In genomic region chr3:188947983-188948657, GRCh38 we compare ENCODE assay signal across 8 cellular contexts.
DNase-seq lines count a peak whose midpoint lies in the region; ATAC-seq and TF ChIP-seq lines count a peak whose summit lies in the region.

No MANE protein-coding gene starts in this region.

- CTCF ChIA-PET in activated B cell treated with CpG ODN at 0.5 μM for 24 hours (lab: Charles Lee), result interaction anchor here (1.4 kb wide), 1 partner anchor 1210 kb away, joined by 3 read pairs; no protein-coding TSS in a partner anchor

- peak overlapping the region; percentile 74 for H3K4me2 ChIP-seq in parathyroid adenoma (ENCODE audit: low read length)

- POLR2A ChIA-PET in activated B cell treated with CpG ODN at 0.5 μM for 24 hours (lab: Charles Lee), result interaction anchor here (0.6 to 2.0 kb wide), 6 partner anchors 194 to 1204 kb away, joined by 3 to 9 read pairs (median 5); partner anchors contain the start of gene BCL6

- peaks cover 13% of the 10 kb centered on the region for H3K27me3 Mint-ChIP-seq in activated B cell treated with CpG ODN at 0.5 μM for 24 hours
- peaks cover 5% of the 10 kb centered on the region for H3K27me3 Mint-ChIP-seq in activated T-cell treated with anti-CD3 and anti-CD28 coated beads, Interleukin-2, amount 50 U/mL, for 4 hours (ENCODE audit: low read depth)

- no peaks in the 10 kb centered on the region for H3K9me3 Mint-ChIP-seq in activated B cell treated with CpG ODN at 0.5 μM for 24 hours
- no peaks in the 10 kb centered on the region for H3K9me3 Mint-ChIP-seq in activated T-cell treated with anti-CD3 and anti-CD28 coated beads, Interleukin-2, amount 50 U/mL, for 4 hours

- H3K36me3 Mint-ChIP-seq in activated B cell treated with CpG ODN at 0.5 μM for 24 hours (ENCODE audit: low read depth), result no peaks in the 10 kb centered on the region
- no peaks in the 10 kb centered on the region for H3K36me3 Mint-ChIP-seq in activated T-cell treated with anti-CD3 and anti-CD28 coated beads, Interleukin-2, amount 50 U/mL, for 4 hours (ENCODE audit: insufficient read depth)

- H3K4me1 Mint-ChIP-seq in activated B cell treated with CpG ODN at 0.5 μM for 24 hours, result peaks cover 43% of the 10 kb centered on the region
- peaks cover 12% of the 10 kb centered on the region for H3K4me1 Mint-ChIP-seq in activated T-cell treated with anti-CD3 and anti-CD28 coated beads, Interleukin-2, amount 50 U/mL, for 4 hours (ENCODE audit: low read depth)

- no peaks in the 10 kb centered on the region for H3K79me2 ChIP-seq in parathyroid adenoma

- ATAC-seq in activated B cell treated with CpG ODN at 0.5 μM for 24 hours (ENCODE audit: low read depth) (no peak), Right ventricle myocardium superior (ENCODE audit: poor library complexity) (peak; percentile 92)
- ATAC-seq in activated T-cell treated with anti-CD3 and anti-CD28 coated beads, Interleukin-2, amount 50 U/mL, for 4 hours, result no peak

- DNase-seq in Caki2 (ENCODE audit: low read depth) (peak; percentile 93), NCI-H146 treated with DMSO at 0.1 percent for 48 hours (lab: John Stamatoyannopoulos, UW; ENCODE audit: unreplicated experiment) (peak; percentile 71), activated B cell treated with CpG ODN at 0.5 μM for 24 hours (no peak), Right ventricle myocardium superior (peak; percentile 94), RKO (ENCODE audit: low spot score) (no peak)
- DNase-seq in stimulated activated naive CD4-positive, alpha-beta T cell treated with Interleukin-2 at 50 U/mL for 16 hours (lab: John Stamatoyannopoulos, UW), result no peak
- DNase-seq in activated T-cell treated with anti-CD3 and anti-CD28 coated beads, Interleukin-2, amount 50 U/mL, for 4 hours, result no peak

- no peaks in the 10 kb centered on the region for H3K9me3 ChIP-seq in parathyroid adenoma (ENCODE audit: control insufficient read depth, low read length)

- peaks cover 33% of the 10 kb centered on the region for H3K4me1 ChIP-seq in parathyroid adenoma

- intact Hi-C loops in activated B cell treated with CpG ODN at 0.5 μM for 24 hours (cut with micrococcal nuclease), result loop anchor here (2.0 kb wide), 2 partner anchors 509 to 969 kb away; no protein-coding TSS in a partner anchor
- intact Hi-C loops in Right ventricle myocardium superior (cut with DNase I), result loop anchor here (2.0 to 10.0 kb wide), 2 partner anchors 793 to 1207 kb away; partner anchors contain the start of gene LPP

- H2AFZ ChIP-seq in parathyroid adenoma, result peak overlapping the region; percentile 89

- peak overlapping the region; percentile 97 for H3K27ac ChIP-seq in parathyroid adenoma

- no peak overlapping the region for H3K9ac ChIP-seq in parathyroid adenoma

- no peaks in the 10 kb centered on the region for H3K36me3 ChIP-seq in parathyroid adenoma (ENCODE audit: control insufficient read depth, insufficient read depth, low read length)

- in situ Hi-C loops in Caki2 (cut with HindIII; ENCODE audit: low pct_unique_long_range_greater_than_20kb, low sequenced_read_pairs), result no loop called here

- H3K27ac Mint-ChIP-seq in activated B cell treated with CpG ODN at 0.5 μM for 24 hours, result peak overlapping the region; percentile 93

- peak overlapping the region; percentile 56 for H3K4me3 ChIP-seq in parathyroid adenoma (ENCODE audit: low read depth, low read length)

- TF ChIP-seq CTCF in activated B cell treated with CpG ODN at 0.5 μM for 24 hours (IDR thresholded peaks at IDR 0.05), result no peak
- no peak for TF ChIP-seq CTCF in parathyroid adenoma (IDR thresholded peaks at IDR 0.05)

- peak overlapping the region; percentile 62 for H3K4me3 Mint-ChIP-seq in activated B cell treated with CpG ODN at 0.5 μM for 24 hours
- no peak overlapping the region for H3K4me3 Mint-ChIP-seq in activated T-cell treated with anti-CD3 and anti-CD28 coated beads, Interleukin-2, amount 50 U/mL, for 4 hours

- no peaks in the 10 kb centered on the region for H3K27me3 ChIP-seq in parathyroid adenoma (ENCODE audit: control insufficient read depth, insufficient read depth, low read length)

Comparison
In these comparisons a context has a peak if more than half of its experiments do, and no peak if none do; other contexts are left out.
1. DNase-seq: peak in Caki2 (single experiment), NCI-H146 treated with DMSO at 0.1 percent for 48 hours (single experiment) and Right ventricle myocardium superior (single experiment); none in activated B cell treated with CpG ODN at 0.5 μM for 24 hours (single experiment), stimulated activated naive CD4-positive, alpha-beta T cell treated with Interleukin-2 at 50 U/mL for 16 hours (single experiment), activated T-cell treated with anti-CD3 and anti-CD28 coated beads, Interleukin-2, amount 50 U/mL, for 4 hours (single experiment) and RKO (single experiment).